8 cellular contexts compared by ENCODE assay signal in the genomic region with DNA sequence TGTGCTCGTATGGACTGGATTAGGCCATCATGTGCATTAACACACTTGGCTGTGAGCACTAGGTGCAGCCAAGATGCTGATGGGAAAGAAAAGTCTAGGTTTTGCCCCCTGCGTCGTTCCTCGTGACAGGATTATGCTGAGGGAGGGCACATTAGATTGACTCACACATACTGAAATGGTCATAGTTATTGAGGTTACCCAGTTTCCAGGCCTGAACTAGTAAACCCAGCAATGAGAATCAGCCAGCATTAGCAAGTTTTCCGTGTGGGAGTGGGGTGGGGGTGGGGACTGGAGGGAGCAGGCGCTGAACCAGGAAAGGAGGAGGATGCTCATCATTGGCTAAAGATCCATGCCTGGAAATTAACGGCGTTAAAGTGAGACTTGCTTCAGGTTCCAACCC.
DNase-seq lines count a peak whose midpoint lies in the region; ATAC-seq and TF ChIP-seq lines count a peak whose summit lies in the region.

No MANE protein-coding gene starts in this region.

- TF ChIP-seq EP300 in sigmoid colon (IDR thresholded peaks at IDR 0.05), result no peak

- H3K27me3 Mint-ChIP-seq in GM23338 (ENCODE audit: insufficient read depth, low read depth, poor library complexity), result peaks cover 5% of the 10 kb centered on the region

- H3K4me3 ChIP-seq in GM23338, result peak overlapping the region; percentile 72
- peak overlapping the region; percentile 52 for H3K4me3 ChIP-seq in iPS-11a (ENCODE audit: low read depth, low read length)
- H3K4me3 ChIP-seq in sigmoid colon, result peak overlapping the region; percentile 12 to 46 (median 42)

- H3K36me3 ChIP-seq in GM23338 (ENCODE audit: insufficient read depth) (no peaks in the 10 kb centered on the region), sigmoid colon (no peaks in the 10 kb centered on the region)

- H2AFZ ChIP-seq in GM23338, result peak overlapping the region; percentile 78

- H3K9me3 ChIP-seq in sigmoid colon, result no peaks in the 10 kb centered on the region

- no peak for TF ChIP-seq CTCF in GM23338 (conservative IDR thresholded peaks at IDR 0.05; ENCODE audit: low read depth in 2 of 2)
- no peak for TF ChIP-seq CTCF in sigmoid colon (IDR thresholded peaks at IDR 0.05)

- peaks cover 19% of the 10 kb centered on the region for H3K4me1 Mint-ChIP-seq in GM23338

- 70 to 82% methylated on average over 8 of the region's 8 CpGs for WGBS in sigmoid colon, 2 donors

- peak overlapping the region; percentile 98; the same call in 1 of the 2 replicates for H3K27ac ChIP-seq in GM23338 (ENCODE audit: low read depth)
- peak overlapping the region; percentile 97 for H3K27ac ChIP-seq in angular gyrus (ENCODE audit: low read depth, low read length)
- peak overlapping the region; percentile 92 to 97 (median 96) for H3K27ac ChIP-seq in sigmoid colon

- H3K27ac Mint-ChIP-seq in GM23338, result no peak overlapping the region

- ATAC-seq in GM23338 (no peak), GM18907 (IDR thresholded peaks at IDR 0.05; ENCODE audit: unreplicated experiment) (no peak)

- H4K20me1 ChIP-seq in GM23338 (replicated peaks; ENCODE audit: insufficient read depth), result no peaks in the 10 kb centered on the region

- no peaks in the 10 kb centered on the region for H3F3A ChIP-seq in GM23338 (replicated peaks; ENCODE audit: low read depth)

- intact Hi-C loops in sigmoid colon (cut with DNase I), result loop anchor here (1.0 to 5.0 kb wide), 5 partner anchors 170 to 725 kb away; no protein-coding TSS in a partner anchor

- H3K4me3 Mint-ChIP-seq in GM23338, result peak overlapping the region; percentile 81

- DNase-seq in GM23338 (ENCODE audit: low spot score) (no peak), sigmoid colon (no peak), KBM-7 (no peak), NCI-H524 treated with DMSO at 0.1 percent for 48 hours (lab: John Stamatoyannopoulos, UW) (no peak)
- no peak for DNase-seq in activated CD8-positive, alpha-beta memory T cell treated with anti-CD3 and anti-CD28 coated beads, Interleukin-2, amount 50 U/mL, for 48 hours

- H3K4me1 ChIP-seq in GM23338 (ENCODE audit: insufficient read depth), result peaks cover 14% of the 10 kb centered on the region
- peaks cover 0 to 60% (median 49%) of the 10 kb centered on the region in 4 donors for H3K4me1 ChIP-seq in sigmoid colon

- peak overlapping the region; percentile 77 for H3K4me2 ChIP-seq in GM23338

- in situ Hi-C loops in KBM-7 (cut with MboI; ENCODE audit: low pct_unique_long_range_greater_than_20kb, low sequenced_read_pairs), result no loop called here

- no peaks in the 10 kb centered on the region; the same call in 1 of the 2 replicates for H3K9me2 ChIP-seq in GM23338 (ENCODE audit: insufficient read depth)

- no peaks in the 10 kb centered on the region for H3K79me2 ChIP-seq in GM23338 (replicated peaks; ENCODE audit: insufficient read depth)

- TF ChIP-seq POLR2A in sigmoid colon (IDR thresholded peaks at IDR 0.05), result no peak

- H3K9me3 Mint-ChIP-seq in GM23338, result no peaks in the 10 kb centered on the region

- H3K36me3 Mint-ChIP-seq in GM23338 (ENCODE audit: low read depth), result peaks cover 2% of the 10 kb centered on the region; the same call in 1 of the 3 replicates

- no peaks in the 10 kb centered on the region for H3K27me3 ChIP-seq in GM23338 (ENCODE audit: insufficient read depth)
- no peaks in the 10 kb centered on the region for H3K27me3 ChIP-seq in sigmoid colon

TF ChIP-seq in GM23338, 12 proteins besides CTCF, POLR2A, EP300 and RAD21:
- no peak for TF ChIP-seq POLR2AphosphoS5 (IDR thresholded peaks at IDR 0.05; ENCODE audit: low read depth)
- no peak for TF ChIP-seq EZH2 (IDR thresholded peaks at IDR 0.05; ENCODE audit: low read depth, unreplicated experiment)
- TF ChIP-seq ZNF114 (CRISPR knock-in tag; IDR thresholded peaks at IDR 0.05), result no peak
- TF ChIP-seq ZNF331 (CRISPR knock-in tag; IDR thresholded peaks at IDR 0.05; ENCODE audit: low read depth), result no peak
- TF ChIP-seq ETS1 (IDR thresholded peaks at IDR 0.05), result no peak
- TF ChIP-seq REST (IDR thresholded peaks at IDR 0.05; ENCODE audit: unreplicated experiment), result no peak
- no peak for TF ChIP-seq CREB1 (CRISPR knock-in tag; IDR thresholded peaks at IDR 0.05; ENCODE audit: low read depth)
- no peak for TF ChIP-seq JUNB (IDR thresholded peaks at IDR 0.05; ENCODE audit: unreplicated experiment)
